Comparison of ENCODE assay signal across 1 cellular context in genomic region chr11:100808904-100809491, GRCh38.
A peak's percentile ranks its signal among the peaks of the same experiment; 100 is the strongest.
TF ChIP-seq lines count a peak whose summit lies in the region.

No MANE protein-coding gene starts in this region.

TF ChIP-seq in HEK293, 187 proteins besides CTCF, POLR2A, EP300 and RAD21 (continued from another document and continues in another):
- TF ChIP-seq, protein P1, sequence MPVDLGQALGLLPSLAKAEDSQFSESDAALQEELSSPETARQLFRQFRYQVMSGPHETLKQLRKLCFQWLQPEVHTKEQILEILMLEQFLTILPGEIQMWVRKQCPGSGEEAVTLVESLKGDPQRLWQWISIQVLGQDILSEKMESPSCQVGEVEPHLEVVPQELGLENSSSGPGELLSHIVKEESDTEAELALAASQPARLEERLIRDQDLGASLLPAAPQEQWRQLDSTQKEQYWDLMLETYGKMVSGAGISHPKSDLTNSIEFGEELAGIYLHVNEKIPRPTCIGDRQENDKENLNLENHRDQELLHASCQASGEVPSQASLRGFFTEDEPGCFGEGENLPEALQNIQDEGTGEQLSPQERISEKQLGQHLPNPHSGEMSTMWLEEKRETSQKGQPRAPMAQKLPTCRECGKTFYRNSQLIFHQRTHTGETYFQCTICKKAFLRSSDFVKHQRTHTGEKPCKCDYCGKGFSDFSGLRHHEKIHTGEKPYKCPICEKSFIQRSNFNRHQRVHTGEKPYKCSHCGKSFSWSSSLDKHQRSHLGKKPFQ (tag by site-specific recombination; IDR thresholded peaks at IDR 0.05), result no peak
- TF ChIP-seq TRIM28 (IDR thresholded peaks at IDR 0.05; ENCODE audit: borderline replicate concordance, low read length) (peak; percentile 55; the same call in 1 of the 2 replicates), YY2 (tag by site-specific recombination; IDR thresholded peaks at IDR 0.05) (no peak), OVOL3 (tag by site-specific recombination; IDR thresholded peaks at IDR 0.05) (no peak), ZNF777 (tag by site-specific recombination; IDR thresholded peaks at IDR 0.05; ENCODE audit: borderline replicate concordance) (no peak), ZNF10 (tag by site-specific recombination; IDR thresholded peaks at IDR 0.05) (no peak), MYNN (tag by site-specific recombination; IDR thresholded peaks at IDR 0.05; ENCODE audit: borderline replicate concordance) (no peak), BCL11A (tag by site-specific recombination; IDR thresholded peaks at IDR 0.05; ENCODE audit: low read depth) (no peak), YY1 (tag by site-specific recombination; IDR thresholded peaks at IDR 0.05) (no peak), ZNF704 (tag by site-specific recombination; IDR thresholded peaks at IDR 0.05) (no peak), ZNF629 (tag by site-specific recombination; IDR thresholded peaks at IDR 0.05) (peak; percentile 27; the same call in 1 of the 2 replicates), ZFP3 (tag by site-specific recombination; IDR thresholded peaks at IDR 0.05; ENCODE audit: low read depth) (no peak), TCF7L2 (IDR thresholded peaks at IDR 0.05; ENCODE audit: borderline replicate concordance, low read depth, low read length) (peak; percentile 75), ZBTB17 (tag by site-specific recombination; IDR thresholded peaks at IDR 0.05) (no peak), ZNF513 (tag by site-specific recombination; IDR thresholded peaks at IDR 0.05) (no peak), ZNF48 (tag by site-specific recombination; IDR thresholded peaks at IDR 0.05) (no peak), SALL2 (tag by site-specific recombination; IDR thresholded peaks at IDR 0.05; ENCODE audit: borderline replicate concordance) (no peak), ZNF776 (tag by site-specific recombination; IDR thresholded peaks at IDR 0.05; ENCODE audit: borderline replicate concordance) (no peak), ZNF654 (tag by site-specific recombination; IDR thresholded peaks at IDR 0.05; ENCODE audit: low read depth) (no peak), EGR2 (tag by site-specific recombination; IDR thresholded peaks at IDR 0.05; ENCODE audit: low read depth) (no peak), ZNF596 (tag by site-specific recombination; IDR thresholded peaks at IDR 0.05) (no peak), ZNF670 (tag by site-specific recombination; IDR thresholded peaks at IDR 0.05; ENCODE audit: low read depth) (no peak), ZNF280C (tag by site-specific recombination; IDR thresholded peaks at IDR 0.05) (no peak), ZNF548 (tag by site-specific recombination; IDR thresholded peaks at IDR 0.05) (no peak), ATF2 (tag by site-specific recombination; IDR thresholded peaks at IDR 0.05; ENCODE audit: low read depth) (no peak), IKZF3 (tag by site-specific recombination; IDR thresholded peaks at IDR 0.05) (no peak), PRDM1 (tag by site-specific recombination; IDR thresholded peaks at IDR 0.05) (no peak), ZNF214 (tag by site-specific recombination; IDR thresholded peaks at IDR 0.05; ENCODE audit: borderline replicate concordance) (no peak), ZNF660 (tag by site-specific recombination; IDR thresholded peaks at IDR 0.05) (no peak), ZNF175 (tag by site-specific recombination; IDR thresholded peaks at IDR 0.05) (no peak), ZNF16 (tag by site-specific recombination; IDR thresholded peaks at IDR 0.05; ENCODE audit: low read depth) (no peak), ZNF239 (tag by site-specific recombination; IDR thresholded peaks at IDR 0.05) (no peak), ZNF324 (tag by site-specific recombination; IDR thresholded peaks at IDR 0.05) (no peak), ZIC2 (tag by site-specific recombination; IDR thresholded peaks at IDR 0.05) (peak; percentile 20; the same call in 1 of the 2 replicates), BCL11B (tag by site-specific recombination; IDR thresholded peaks at IDR 0.05; ENCODE audit: low read depth) (no peak), ZFP69B (tag by site-specific recombination; IDR thresholded peaks at IDR 0.05) (0 out of 2 replicates have a peak, but pooled peaks have one; percentile 25), ZNF146 (tag by site-specific recombination; IDR thresholded peaks at IDR 0.05) (no peak), ZNF350 (tag by site-specific recombination; IDR thresholded peaks at IDR 0.05) (no peak), KLF7 (tag by site-specific recombination; IDR thresholded peaks at IDR 0.05; ENCODE audit: borderline replicate concordance) (no peak), ZNF768 (tag by site-specific recombination; IDR thresholded peaks at IDR 0.05) (no peak), ZNF510 (tag by site-specific recombination; IDR thresholded peaks at IDR 0.05; ENCODE audit: insufficient replicate concordance) (no peak), KLF16 (tag by site-specific recombination; IDR thresholded peaks at IDR 0.05) (no peak), ZNF792 (tag by site-specific recombination; IDR thresholded peaks at IDR 0.05) (no peak), ZNF394 (tag by site-specific recombination; IDR thresholded peaks at IDR 0.05; ENCODE audit: borderline replicate concordance) (no peak)
- TF ChIP-seq, protein P2, sequence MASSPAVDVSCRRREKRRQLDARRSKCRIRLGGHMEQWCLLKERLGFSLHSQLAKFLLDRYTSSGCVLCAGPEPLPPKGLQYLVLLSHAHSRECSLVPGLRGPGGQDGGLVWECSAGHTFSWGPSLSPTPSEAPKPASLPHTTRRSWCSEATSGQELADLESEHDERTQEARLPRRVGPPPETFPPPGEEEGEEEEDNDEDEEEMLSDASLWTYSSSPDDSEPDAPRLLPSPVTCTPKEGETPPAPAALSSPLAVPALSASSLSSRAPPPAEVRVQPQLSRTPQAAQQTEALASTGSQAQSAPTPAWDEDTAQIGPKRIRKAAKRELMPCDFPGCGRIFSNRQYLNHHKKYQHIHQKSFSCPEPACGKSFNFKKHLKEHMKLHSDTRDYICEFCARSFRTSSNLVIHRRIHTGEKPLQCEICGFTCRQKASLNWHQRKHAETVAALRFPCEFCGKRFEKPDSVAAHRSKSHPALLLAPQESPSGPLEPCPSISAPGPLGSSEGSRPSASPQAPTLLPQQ (tag by site-specific recombination; IDR thresholded peaks at IDR 0.05), result peak; percentile 74
- TF ChIP-seq, protein P3, sequence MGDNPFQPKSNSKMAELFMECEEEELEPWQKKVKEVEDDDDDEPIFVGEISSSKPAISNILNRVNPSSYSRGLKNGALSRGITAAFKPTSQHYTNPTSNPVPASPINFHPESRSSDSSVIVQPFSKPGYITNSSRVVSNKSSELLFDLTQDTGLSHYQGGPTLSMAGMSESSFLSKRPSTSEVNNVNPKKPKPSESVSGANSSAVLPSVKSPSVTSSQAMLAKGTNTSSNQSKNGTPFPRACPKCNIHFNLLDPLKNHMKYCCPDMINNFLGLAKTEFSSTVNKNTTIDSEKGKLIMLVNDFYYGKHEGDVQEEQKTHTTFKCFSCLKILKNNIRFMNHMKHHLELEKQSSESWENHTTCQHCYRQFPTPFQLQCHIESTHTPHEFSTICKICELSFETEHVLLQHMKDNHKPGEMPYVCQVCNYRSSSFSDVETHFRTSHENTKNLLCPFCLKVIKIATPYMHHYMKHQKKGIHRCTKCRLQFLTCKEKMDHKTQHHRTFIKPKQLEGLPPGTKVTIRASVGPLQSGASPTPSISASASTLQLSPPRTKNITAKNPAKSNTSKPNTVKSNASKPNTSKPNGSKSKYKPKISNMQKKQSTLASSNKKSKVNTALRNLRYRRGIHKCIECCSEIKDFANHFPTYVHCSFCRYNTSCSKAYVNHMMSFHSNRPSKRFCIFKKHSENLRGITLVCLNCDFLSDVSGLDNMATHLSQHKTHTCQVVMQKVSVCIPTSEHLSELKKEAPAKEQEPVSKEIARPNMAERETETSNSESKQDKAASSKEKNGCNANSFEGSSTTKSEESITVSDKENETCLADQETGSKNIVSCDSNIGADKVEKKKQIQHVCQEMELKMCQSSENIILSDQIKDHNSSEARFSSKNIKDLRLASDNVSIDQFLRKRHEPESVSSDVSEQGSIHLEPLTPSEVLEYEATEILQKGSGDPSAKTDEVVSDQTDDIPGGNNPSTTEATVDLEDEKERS (tag by site-specific recombination; IDR thresholded peaks at IDR 0.05), result no peak
- TF ChIP-seq, protein P4, sequence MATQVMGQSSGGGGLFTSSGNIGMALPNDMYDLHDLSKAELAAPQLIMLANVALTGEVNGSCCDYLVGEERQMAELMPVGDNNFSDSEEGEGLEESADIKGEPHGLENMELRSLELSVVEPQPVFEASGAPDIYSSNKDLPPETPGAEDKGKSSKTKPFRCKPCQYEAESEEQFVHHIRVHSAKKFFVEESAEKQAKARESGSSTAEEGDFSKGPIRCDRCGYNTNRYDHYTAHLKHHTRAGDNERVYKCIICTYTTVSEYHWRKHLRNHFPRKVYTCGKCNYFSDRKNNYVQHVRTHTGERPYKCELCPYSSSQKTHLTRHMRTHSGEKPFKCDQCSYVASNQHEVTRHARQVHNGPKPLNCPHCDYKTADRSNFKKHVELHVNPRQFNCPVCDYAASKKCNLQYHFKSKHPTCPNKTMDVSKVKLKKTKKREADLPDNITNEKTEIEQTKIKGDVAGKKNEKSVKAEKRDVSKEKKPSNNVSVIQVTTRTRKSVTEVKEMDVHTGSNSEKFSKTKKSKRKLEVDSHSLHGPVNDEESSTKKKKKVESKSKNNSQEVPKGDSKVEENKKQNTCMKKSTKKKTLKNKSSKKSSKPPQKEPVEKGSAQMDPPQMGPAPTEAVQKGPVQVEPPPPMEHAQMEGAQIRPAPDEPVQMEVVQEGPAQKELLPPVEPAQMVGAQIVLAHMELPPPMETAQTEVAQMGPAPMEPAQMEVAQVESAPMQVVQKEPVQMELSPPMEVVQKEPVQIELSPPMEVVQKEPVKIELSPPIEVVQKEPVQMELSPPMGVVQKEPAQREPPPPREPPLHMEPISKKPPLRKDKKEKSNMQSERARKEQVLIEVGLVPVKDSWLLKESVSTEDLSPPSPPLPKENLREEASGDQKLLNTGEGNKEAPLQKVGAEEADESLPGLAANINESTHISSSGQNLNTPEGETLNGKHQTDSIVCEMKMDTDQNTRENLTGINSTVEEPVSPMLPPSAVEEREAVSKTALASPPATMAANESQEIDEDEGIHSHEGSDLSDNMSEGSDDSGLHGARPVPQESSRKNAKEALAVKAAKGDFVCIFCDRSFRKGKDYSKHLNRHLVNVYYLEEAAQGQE (tag by site-specific recombination; IDR thresholded peaks at IDR 0.05), result no peak
- TF ChIP-seq, protein P5, sequence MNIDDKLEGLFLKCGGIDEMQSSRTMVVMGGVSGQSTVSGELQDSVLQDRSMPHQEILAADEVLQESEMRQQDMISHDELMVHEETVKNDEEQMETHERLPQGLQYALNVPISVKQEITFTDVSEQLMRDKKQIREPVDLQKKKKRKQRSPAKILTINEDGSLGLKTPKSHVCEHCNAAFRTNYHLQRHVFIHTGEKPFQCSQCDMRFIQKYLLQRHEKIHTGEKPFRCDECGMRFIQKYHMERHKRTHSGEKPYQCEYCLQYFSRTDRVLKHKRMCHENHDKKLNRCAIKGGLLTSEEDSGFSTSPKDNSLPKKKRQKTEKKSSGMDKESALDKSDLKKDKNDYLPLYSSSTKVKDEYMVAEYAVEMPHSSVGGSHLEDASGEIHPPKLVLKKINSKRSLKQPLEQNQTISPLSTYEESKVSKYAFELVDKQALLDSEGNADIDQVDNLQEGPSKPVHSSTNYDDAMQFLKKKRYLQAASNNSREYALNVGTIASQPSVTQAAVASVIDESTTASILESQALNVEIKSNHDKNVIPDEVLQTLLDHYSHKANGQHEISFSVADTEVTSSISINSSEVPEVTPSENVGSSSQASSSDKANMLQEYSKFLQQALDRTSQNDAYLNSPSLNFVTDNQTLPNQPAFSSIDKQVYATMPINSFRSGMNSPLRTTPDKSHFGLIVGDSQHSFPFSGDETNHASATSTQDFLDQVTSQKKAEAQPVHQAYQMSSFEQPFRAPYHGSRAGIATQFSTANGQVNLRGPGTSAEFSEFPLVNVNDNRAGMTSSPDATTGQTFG (tag by site-specific recombination; IDR thresholded peaks at IDR 0.05; ENCODE audit: borderline replicate concordance), result no peak
